Comparison of ENCODE assay signal across 8 cellular contexts in the genomic region with DNA sequence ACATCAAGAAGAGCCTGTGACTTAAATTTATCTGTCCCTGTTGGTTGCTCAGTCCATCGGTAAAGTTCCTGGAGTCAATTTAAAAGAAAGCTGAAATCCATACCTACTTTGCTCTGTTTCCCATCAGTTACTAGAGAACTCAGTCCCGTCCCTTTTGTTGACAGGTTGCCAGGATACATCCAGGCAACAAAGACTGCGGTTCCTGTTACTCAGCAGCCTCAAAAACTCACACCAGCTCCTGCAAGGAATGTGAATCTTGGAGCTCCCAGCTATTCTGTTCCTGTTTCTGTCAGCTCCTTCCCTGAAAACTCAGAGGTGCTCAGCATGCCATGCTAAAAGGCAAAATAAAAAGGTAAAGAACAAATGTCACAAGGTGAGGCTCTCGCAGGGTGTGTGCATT. TPM values are rescaled to one million over a fixed set of nuclear protein-coding genes. Genes with fewer than 3 reads are reported as not detected.
DNase-seq lines count a peak whose midpoint lies in the region; ATAC-seq and TF ChIP-seq lines count a peak whose summit lies in the region.

A gene (plus strand): TSS at position 215 of the 400 bp plus-strand sequence. CDS start 22,445 bp downstream, outside the sequence.

- CTCF ChIA-PET in IMR-90 (lab: Yijun Ruan, JAX) = no interaction called here

- no peak within 1 kb of the TSS for H3K56ac ChIP-seq in IMR-90 (ENCODE audit: extremely low read depth, insufficient read depth, low read length)

- H3K79me1 ChIP-seq in IMR-90 (ENCODE audit: low read depth in 1 of 2, low read length in 2 of 2) (no peaks in the 10 kb centered on the region), mesenchymal stem cell (replicated peaks; ENCODE audit: low read length, poor library complexity, severe bottlenecking) (no peaks in the 10 kb centered on the region)

- H2BK120ac ChIP-seq in IMR-90 (ENCODE audit: low read depth, low read length) = peak within 1 kb of the TSS; percentile 54
- no peak within 1 kb of the TSS for H2BK120ac ChIP-seq in mesenchymal stem cell (ENCODE audit: low read depth, low read length)

- H2BK5ac ChIP-seq in IMR-90 (ENCODE audit: low read depth, low read length, poor library complexity, severe bottlenecking) (peak within 1 kb of the TSS; percentile 54), mesenchymal stem cell (ENCODE audit: low read depth, low read length, poor library complexity, severe bottlenecking) (no peak within 1 kb of the TSS)

- TF ChIP-seq POLR2A in IMR-90 (IDR thresholded peaks at IDR 0.05; ENCODE audit: low read depth, low read length) = no peak

- no peaks in the 10 kb centered on the region for H4K20me1 ChIP-seq in IMR-90 (ENCODE audit: insufficient read depth, low read length)

- in situ Hi-C loops in IMR-90 (cut with MboI; ENCODE audit: low sequenced_read_pairs) (no loop called here), GM13977 (cut with MboI; ENCODE audit: low pct_unique_long_range_greater_than_20kb, low sequenced_read_pairs, unreplicated experiment) (no loop called here)

- H2BK20ac ChIP-seq in IMR-90 (ENCODE audit: low read depth, low read length) = peak within 1 kb of the TSS; percentile 73; the same call in 1 of the 2 replicates

- H2BK12ac ChIP-seq in mesenchymal stem cell (ENCODE audit: low read length in 2 of 2) = no peak within 1 kb of the TSS

- H3K4me3 ChIP-seq in IMR-90 (ENCODE audit: insufficient read depth, low read depth, low read length) (no peak within 1 kb of the TSS), choroid plexus epithelial cell (ENCODE audit: low read depth, low read length) (no peak within 1 kb of the TSS), mesenchymal stem cell (ENCODE audit: insufficient read depth in 1 of 2, low read depth in 1 of 2, low read length in 2 of 2) (no peak within 1 kb of the TSS)

- no peaks in the 10 kb centered on the region for H3K36me3 Mint-ChIP-seq in activated T-helper 2 cell treated with anti-CD3 and anti-CD28 coated beads, Interferon-gamma antibody, Interleukin-2, Interleukin-4, amounts not matched to agents 10 μg/mL and 5 μg/mL and 100 μg/mL, durations not matched to agents 14 hours and 24 hours and 36 hours (ENCODE audit: low read depth)
- H3K36me3 Mint-ChIP-seq in CD14-positive monocyte = no peaks in the 10 kb centered on the region

- H2AK5ac ChIP-seq in IMR-90 (ENCODE audit: low read depth, low read length) (peak within 1 kb of the TSS; percentile 16; the same call in 1 of the 2 replicates), mesenchymal stem cell (ENCODE audit: low read length, severe bottlenecking) (no peak within 1 kb of the TSS)

- H4K8ac ChIP-seq in IMR-90 (ENCODE audit: low read depth in 2 of 2, low read length in 2 of 2) (0 out of 4 replicates have a peak within 1 kb of the TSS, but pooled peaks of 1 of the 2 experiments have one; percentile 51), mesenchymal stem cell (ENCODE audit: low read length) (no peak within 1 kb of the TSS)

- 0 out of 2 replicates have a peak, but pooled peaks cover 3% of the 10 kb centered on the region for H3K9me1 ChIP-seq in IMR-90 (ENCODE audit: insufficient read depth, low read length)

- H3K36me3 ChIP-seq in IMR-90 (ENCODE audit: control insufficient read depth, insufficient read depth, low read length) = no peaks in the 10 kb centered on the region
- no peaks in the 10 kb centered on the region for H3K36me3 ChIP-seq in mesenchymal stem cell (ENCODE audit: control insufficient read depth in 1 of 2, insufficient read depth in 2 of 2, low read depth in 1 of 2, low read length in 2 of 2)

- H4K91ac ChIP-seq in IMR-90 (ENCODE audit: insufficient read depth, low read depth, low read length) = 0 out of 2 replicates have a peak within 1 kb of the TSS, but pooled peaks have one; percentile 21
- no peak within 1 kb of the TSS for H4K91ac ChIP-seq in mesenchymal stem cell (ENCODE audit: low read length)

- H3K23ac ChIP-seq in IMR-90 (ENCODE audit: low read depth, low read length) (no peak within 1 kb of the TSS), mesenchymal stem cell (ENCODE audit: low read length in 2 of 2) (no peak within 1 kb of the TSS)

- no peak for TF ChIP-seq CTCF in IMR-90 (conservative IDR thresholded peaks at IDR 0.05; ENCODE audit: low read depth, low read length)
- no peak for TF ChIP-seq CTCF in choroid plexus epithelial cell (conservative IDR thresholded peaks at IDR 0.05; ENCODE audit: low read depth, low read length)
- TF ChIP-seq CTCF in GM13977 (IDR thresholded peaks at IDR 0.05; ENCODE audit: extremely low read depth, insufficient read depth, missing control alignments) = no peak
- TF ChIP-seq CTCF in CD14-positive monocyte (IDR thresholded peaks at IDR 0.05) = no peak

- dilution Hi-C loops in IMR-90 (cut with HindIII; ENCODE audit: low sequenced_read_pairs, unreplicated experiment) = no loop called here

- no peak within 1 kb of the TSS; the same call in 2 of the 3 replicates for H2BK15ac ChIP-seq in IMR-90 (ENCODE audit: low read depth, low read length)
- H2BK15ac ChIP-seq in mesenchymal stem cell (ENCODE audit: low read depth, poor library complexity, severe bottlenecking) = no peak within 1 kb of the TSS

- H3K9ac ChIP-seq in IMR-90 (ENCODE audit: low read depth, low read length) (no peak within 1 kb of the TSS), mesenchymal stem cell (ENCODE audit: low read length) (peak within 1 kb of the TSS; percentile 82)

- no peak for TF ChIP-seq RAD21 in IMR-90 (IDR thresholded peaks at IDR 0.05; ENCODE audit: low read length)

- H3K4me1 ChIP-seq in IMR-90 (ENCODE audit: control insufficient read depth, insufficient read depth, low read length) (peaks cover 17% of the 10 kb centered on the region), mesenchymal stem cell (ENCODE audit: control insufficient read depth, insufficient read depth, low read depth, low read length) (no peaks in the 10 kb centered on the region)

- no TSS peak for BruUV-seq in IMR-90 (replicated peaks; lab: Mats Ljungman, UMichigan)

- H3K9me3 Mint-ChIP-seq in activated T-helper 2 cell treated with anti-CD3 and anti-CD28 coated beads, Interferon-gamma antibody, Interleukin-2, Interleukin-4, amounts not matched to agents 10 μg/mL and 5 μg/mL and 100 μg/mL, durations not matched to agents 14 hours and 24 hours and 36 hours = no peaks in the 10 kb centered on the region
- peaks cover 0 to 2% (median 0%) of the 10 kb centered on the region in 7 donors for H3K9me3 Mint-ChIP-seq in CD14-positive monocyte

- H3K4me3 Mint-ChIP-seq in activated T-helper 2 cell treated with anti-CD3 and anti-CD28 coated beads, Interferon-gamma antibody, Interleukin-2, Interleukin-4, amounts not matched to agents 10 μg/mL and 5 μg/mL and 100 μg/mL, durations not matched to agents 14 hours and 24 hours and 36 hours (ENCODE audit: low read depth) = no peak within 1 kb of the TSS
- H3K4me3 Mint-ChIP-seq in CD14-positive monocyte = no peak within 1 kb of the TSS

- 6% methylated on average over 2 of the region's 4 CpGs; no CpG with 5 or more reads in 1 of the 2 experiments for WGBS in IMR-90 (ENCODE audit: extremely low coverage in 2 of 2, insufficient read length in 1 of 2), 2 experiments
- WGBS in mesenchymal stem cell = 22% methylated on average over 4 of the region's 4 CpGs

- H3K4me2 ChIP-seq in IMR-90 (ENCODE audit: low read depth, low read length) (peak within 1 kb of the TSS; percentile 54; the same call in 1 of the 2 replicates), mesenchymal stem cell (ENCODE audit: low read length, poor library complexity, severe bottlenecking) (no peak within 1 kb of the TSS)

- H3K18ac ChIP-seq in IMR-90 (ENCODE audit: low read depth, low read length) (no peak within 1 kb of the TSS), mesenchymal stem cell (ENCODE audit: low read depth in 1 of 2, low read length in 2 of 2) (peak within 1 kb of the TSS in 1 of 2 experiments; percentile 18)

- H3K14ac ChIP-seq in IMR-90 (replicated peaks; ENCODE audit: low read depth, low read length) (no peak within 1 kb of the TSS), mesenchymal stem cell (ENCODE audit: low read length in 2 of 2) (no peak within 1 kb of the TSS)

- no peaks in the 10 kb centered on the region for H3K27me3 ChIP-seq in IMR-90 (ENCODE audit: control insufficient read depth, insufficient read depth, low read length)
- no peaks in the 10 kb centered on the region for H3K27me3 ChIP-seq in mesenchymal stem cell (ENCODE audit: control insufficient read depth in 1 of 2, insufficient read depth in 1 of 2, low read length in 2 of 2)

- peak; percentile 89 for DNase-seq in AG08395 (ENCODE audit: low spot score)
- DNase-seq in IMR-90 = peak; percentile 98
- peak; percentile 99 for DNase-seq in choroid plexus epithelial cell (ENCODE audit: low read depth)
- peak; percentile 99 for DNase-seq in mesenchymal stem cell
- no peak for DNase-seq in activated T-helper 2 cell treated with anti-CD3 and anti-CD28 coated beads, Interferon-gamma antibody, Interleukin-2, Interleukin-4, amounts not matched to agents 10 μg/mL and 5 μg/mL and 100 μg/mL, durations not matched to agents 14 hours and 24 hours and 36 hours (ENCODE audit: low spot score)
- no peak for DNase-seq in GM13977 (ENCODE audit: low spot score)
- no peak for DNase-seq in CD14-positive monocyte (ENCODE audit: low spot score)

- H3K4ac ChIP-seq in IMR-90 (ENCODE audit: low read depth, low read length) = peak within 1 kb of the TSS; percentile 58
- no peak within 1 kb of the TSS for H3K4ac ChIP-seq in mesenchymal stem cell (ENCODE audit: low read depth in 1 of 2, low read length in 2 of 2)

- no peak within 1 kb of the TSS for H3K27ac Mint-ChIP-seq in activated T-helper 2 cell treated with anti-CD3 and anti-CD28 coated beads, Interferon-gamma antibody, Interleukin-2, Interleukin-4, amounts not matched to agents 10 μg/mL and 5 μg/mL and 100 μg/mL, durations not matched to agents 14 hours and 24 hours and 36 hours
- H3K27ac Mint-ChIP-seq in CD14-positive monocyte = no peak within 1 kb of the TSS

- H2AFZ ChIP-seq in IMR-90 (replicated peaks; ENCODE audit: low read length, poor library complexity) (no peak within 1 kb of the TSS), mesenchymal stem cell (ENCODE audit: low read depth, low read length) (no peak within 1 kb of the TSS)

- H4K5ac ChIP-seq in IMR-90 (ENCODE audit: low read depth, low read length) = no peak within 1 kb of the TSS

- H3K27ac ChIP-seq in IMR-90 (ENCODE audit: insufficient read depth, low read length) = no peak within 1 kb of the TSS
- peak within 1 kb of the TSS; percentile 12 for H3K27ac ChIP-seq in mesenchymal stem cell (ENCODE audit: low read length, poor library complexity, severe bottlenecking)

- intact Hi-C loops in IMR-90 (cut with micrococcal nuclease) (loop anchor here (1.0 kb wide), 1 partner anchor 24 kb away; no protein-coding TSS in a partner anchor), CD14-positive monocyte (cut with micrococcal nuclease) (no loop called here)
- intact Hi-C loops in activated T-helper 2 cell treated with anti-CD3 and anti-CD28 coated beads, Interferon-gamma antibody, Interleukin-2, Interleukin-4, amounts not matched to agents 10 μg/mL and 5 μg/mL and 100 μg/mL, durations not matched to agents 14 hours and 24 hours and 36 hours (cut with micrococcal nuclease) = no loop called here

- POLR2A ChIA-PET in IMR-90 (lab: Charles Lee; ENCODE audit: unreplicated experiment) = no interaction called here

- H3K9me3 ChIP-seq in IMR-90 (ENCODE audit: control insufficient read depth, insufficient read depth, low read length) = no peaks in the 10 kb centered on the region
- H3K9me3 ChIP-seq in mesenchymal stem cell (ENCODE audit: control insufficient read depth, low read length) = no peaks in the 10 kb centered on the region

- H3K4me1 Mint-ChIP-seq in activated T-helper 2 cell treated with anti-CD3 and anti-CD28 coated beads, Interferon-gamma antibody, Interleukin-2, Interleukin-4, amounts not matched to agents 10 μg/mL and 5 μg/mL and 100 μg/mL, durations not matched to agents 14 hours and 24 hours and 36 hours (ENCODE audit: low read depth) = no peaks in the 10 kb centered on the region
- H3K4me1 Mint-ChIP-seq in CD14-positive monocyte = no peaks in the 10 kb centered on the region

- no peak within 1 kb of the TSS for H2AK9ac ChIP-seq in IMR-90 (replicated peaks; ENCODE audit: low read depth, low read length, poor library complexity)

- peak; percentile 66 for ATAC-seq in IMR-90 (ENCODE audit: low read depth)
- no peak for ATAC-seq in HG02884 (IDR thresholded peaks at IDR 0.05; ENCODE audit: unreplicated experiment)

- H3K27me3 Mint-ChIP-seq in activated T-helper 2 cell treated with anti-CD3 and anti-CD28 coated beads, Interferon-gamma antibody, Interleukin-2, Interleukin-4, amounts not matched to agents 10 μg/mL and 5 μg/mL and 100 μg/mL, durations not matched to agents 14 hours and 24 hours and 36 hours (ENCODE audit: low read depth) = no peaks in the 10 kb centered on the region
- H3K27me3 Mint-ChIP-seq in CD14-positive monocyte (ENCODE audit: low read depth in 3 of 3) = peaks cover 0 to 3% (median 0%) of the 10 kb centered on the region in 3 donors

RNA-seq across cellular contexts. Expression of the gene that starts here (rescaled TPM):
- total RNA-seq in IMR-90 (2012; rRNA removed) = 0.54 and 0.56 TPM in 2 replicates
- polyA plus RNA-seq in IMR-90 (2012; rRNA removed) (0.19 and 0.24 TPM in 2 replicates), CD14-positive monocyte (not detected)
- polyA plus RNA-seq in IMR-90 (2012; cell fraction: cytosol; rRNA removed) = 0.02 and 0.13 TPM in 2 replicates
- polyA plus RNA-seq in IMR-90 (2012; cell fraction: nucleus; rRNA removed; ENCODE audit: low replicate concordance) = 0.15 and 0.34 TPM in 2 replicates
- polyA plus RNA-seq in mesenchymal stem cell (2013, experiment 1 of 2) = 0.93 TPM
- polyA plus RNA-seq in mesenchymal stem cell (2013, experiment 2 of 2) = 0.85 TPM
- total RNA-seq in activated T-helper 2 cell treated with anti-CD3 and anti-CD28 coated beads, Interferon-gamma antibody, Interleukin-2, Interleukin-4, amounts not matched to agents 10 μg/mL and 5 μg/mL and 100 μg/mL, durations not matched to agents 14 hours and 24 hours and 36 hours = not detected in 2 replicates

Comparison
In these comparisons a context has a peak if more than half of its experiments do, and no peak if none do; other contexts are left out.
1. Peak in DNase-seq, ATAC-seq and H3K4me2 ChIP-seq in IMR-90; RNA of the gene not detected or under 1 TPM.
2. DNase-seq: peak in AG08395 (single experiment), choroid plexus epithelial cell (single experiment) and mesenchymal stem cell (single experiment); none in activated T-helper 2 cell treated with anti-CD3 and anti-CD28 coated beads, Interferon-gamma antibody, Interleukin-2, Interleukin-4, amounts not matched to agents 10 μg/mL and 5 μg/mL and 100 μg/mL, durations not matched to agents 14 hours and 24 hours and 36 hours (single experiment), GM13977 (single experiment) and CD14-positive monocyte (single experiment).